Comparison of ENCODE assay signal across 8 cellular contexts in the genomic region with DNA sequence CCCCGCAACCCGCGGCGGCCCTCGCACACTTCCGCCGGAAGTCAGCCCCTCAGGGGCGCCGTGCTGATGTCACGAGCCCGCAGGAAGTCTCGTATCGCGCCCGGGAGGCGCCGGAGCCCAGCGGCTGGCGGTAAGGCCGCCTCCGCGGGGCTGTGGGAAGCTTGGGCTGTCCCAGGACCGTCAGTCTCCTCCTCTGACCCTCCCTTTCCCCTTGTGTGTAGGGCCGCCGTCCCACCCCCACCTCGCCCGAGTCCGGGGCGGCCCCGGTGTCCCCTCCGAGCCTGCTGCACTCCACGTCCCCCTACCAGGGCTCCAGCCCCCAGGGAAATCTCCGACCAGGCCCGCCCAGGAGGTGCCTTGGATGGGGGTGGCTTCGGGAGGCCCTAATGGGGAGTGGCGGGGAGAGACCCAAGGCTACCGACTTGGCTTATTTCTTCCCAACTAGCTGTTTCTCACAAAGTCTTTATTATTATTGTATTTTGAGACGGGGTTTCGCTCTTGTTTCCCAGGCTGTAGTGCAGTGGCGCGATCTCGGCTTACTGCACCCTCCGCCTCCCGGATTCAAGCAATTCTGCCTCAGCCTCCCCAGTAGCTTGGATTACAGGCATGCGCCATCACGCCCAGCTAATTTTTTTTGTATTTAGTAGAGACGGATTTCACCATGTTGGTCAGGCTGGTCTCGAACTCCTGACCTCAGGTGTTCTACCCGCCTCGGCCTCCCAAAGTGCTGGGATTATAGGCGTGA. TPM values are rescaled to one million over a fixed set of nuclear protein-coding genes. Genes with fewer than 3 reads are reported as not detected.
DNase-seq lines count a peak whose midpoint lies in the region; ATAC-seq and TF ChIP-seq lines count a peak whose summit lies in the region.

Gene ZDHHC4 (plus strand): TSS at position 86 of the 745 bp plus-strand sequence. CDS start 3,108 bp downstream, outside the sequence.

- no peaks in the 10 kb centered on the region for H3K27me3 ChIP-seq in CD4-positive, CD25-positive, alpha-beta regulatory T cell (ENCODE audit: control insufficient read depth, insufficient read depth, low read length)
- no peaks in the 10 kb centered on the region for H3K27me3 ChIP-seq in lung (ENCODE audit: control insufficient read depth, insufficient read depth)

- H3K27me3 Mint-ChIP-seq in CD4-positive, CD25-positive, alpha-beta regulatory T cell: peaks cover 4% of the 10 kb centered on the region
- H3K27me3 Mint-ChIP-seq in activated CD4-positive, alpha-beta memory T cell treated with anti-CD3 and anti-CD28 coated beads, Interleukin-2, amount 10 ng/mL, durations not matched to agents 7 days and 5 days: no peaks in the 10 kb centered on the region

- peak within 1 kb of the TSS; percentile 90 to 96 (median 91) for H3K4me3 Mint-ChIP-seq in CD4-positive, CD25-positive, alpha-beta regulatory T cell
- peak within 1 kb of the TSS; percentile 84 for H3K4me3 Mint-ChIP-seq in activated CD4-positive, alpha-beta memory T cell treated with anti-CD3 and anti-CD28 coated beads, Interleukin-2, amount 10 ng/mL, durations not matched to agents 7 days and 5 days

- no peaks in the 10 kb centered on the region for H3K9me3 Mint-ChIP-seq in CD4-positive, CD25-positive, alpha-beta regulatory T cell
- H3K9me3 Mint-ChIP-seq in activated CD4-positive, alpha-beta memory T cell treated with anti-CD3 and anti-CD28 coated beads, Interleukin-2, amount 10 ng/mL, durations not matched to agents 7 days and 5 days: no peaks in the 10 kb centered on the region

- peaks cover 8% of the 10 kb centered on the region for H3K4me1 ChIP-seq in CD4-positive, CD25-positive, alpha-beta regulatory T cell (ENCODE audit: control insufficient read depth, insufficient read depth, low read length, poor library complexity, severe bottlenecking)
- H3K4me1 ChIP-seq in lung (ENCODE audit: control insufficient read depth in 2 of 2, insufficient read depth in 2 of 2, low read length in 2 of 2): peaks cover 0 to 6% of the 10 kb centered on the region in 2 donors

- H3K36me3 Mint-ChIP-seq in CD4-positive, CD25-positive, alpha-beta regulatory T cell: peaks cover 25% of the 10 kb centered on the region
- peaks cover 23% of the 10 kb centered on the region for H3K36me3 Mint-ChIP-seq in activated CD4-positive, alpha-beta memory T cell treated with anti-CD3 and anti-CD28 coated beads, Interleukin-2, amount 10 ng/mL, durations not matched to agents 7 days and 5 days (ENCODE audit: low read depth)

- H3K4me1 Mint-ChIP-seq in CD4-positive, CD25-positive, alpha-beta regulatory T cell: peaks cover 7 to 25% (median 13%) of the 10 kb centered on the region in 4 donors
- H3K4me1 Mint-ChIP-seq in activated CD4-positive, alpha-beta memory T cell treated with anti-CD3 and anti-CD28 coated beads, Interleukin-2, amount 10 ng/mL, durations not matched to agents 7 days and 5 days: peaks cover 37% of the 10 kb centered on the region

- peak within 1 kb of the TSS; percentile 90 to 94 (median 94) for H3K27ac Mint-ChIP-seq in CD4-positive, CD25-positive, alpha-beta regulatory T cell
- peak within 1 kb of the TSS; percentile 86 for H3K27ac Mint-ChIP-seq in activated CD4-positive, alpha-beta memory T cell treated with anti-CD3 and anti-CD28 coated beads, Interleukin-2, amount 10 ng/mL, durations not matched to agents 7 days and 5 days

- peak within 1 kb of the TSS; percentile 66 for H3K4me3 ChIP-seq in CD4-positive, CD25-positive, alpha-beta regulatory T cell (ENCODE audit: low read depth, low read length)
- H3K4me3 ChIP-seq in lung: peak within 1 kb of the TSS; percentile 81

- peaks cover 20% of the 10 kb centered on the region for H3K36me3 ChIP-seq in CD4-positive, CD25-positive, alpha-beta regulatory T cell (ENCODE audit: control insufficient read depth, insufficient read depth, low read length)
- peaks cover 0 to 6% of the 10 kb centered on the region in 2 donors for H3K36me3 ChIP-seq in lung (ENCODE audit: control insufficient read depth in 2 of 2, insufficient read depth in 2 of 2, low read length in 2 of 2)

- WGBS in lung, 2 donors: 16 to 18% methylated on average over 46 to 51 of the region's 51 CpGs

- no peak for TF ChIP-seq CTCF in lung (IDR thresholded peaks at IDR 0.05; ENCODE audit: control extremely low read depth, extremely low read depth)

- POLR2A ChIA-PET in activated CD4-positive, alpha-beta memory T cell treated with anti-CD3 and anti-CD28 coated beads, Interleukin-2, amount 10 ng/mL, durations not matched to agents 7 days and 5 days (lab: Charles Lee): interaction anchor here (0.8 to 4.2 kb wide), 5 partner anchors 12 to 71 kb away, joined by 3 to 49 read pairs (median 3); partner anchors contain the start of gene INTS15

- peak; percentile 77 to 93 (median 84) for DNase-seq in CD4-positive, CD25-positive, alpha-beta regulatory T cell
- DNase-seq in NCI-H82 treated with DMSO at 0.1 percent for 48 hours (lab: John Stamatoyannopoulos, UW; ENCODE audit: unreplicated experiment) (peak; percentile 47), ecto neural progenitor cell (ENCODE audit: low spot score) (peak; percentile 83), lung (ENCODE audit: low spot score) (peak; percentile 91)
- peak; percentile 88 for DNase-seq in activated CD4-positive, alpha-beta memory T cell treated with anti-CD3 and anti-CD28 coated beads, Interleukin-2, amount 10 ng/mL, durations not matched to agents 7 days and 5 days
- peak; percentile 78 to 90 (median 81) for DNase-seq in stimulated activated CD4-positive, alpha-beta T cell treated with anti-CD3 and anti-CD28 coated beads, TNF-alpha, amount 100 ng/mL, for 24 hours (ENCODE audit: low read depth in 3 of 3)

- H3K27ac ChIP-seq in CD4-positive, CD25-positive, alpha-beta regulatory T cell (ENCODE audit: insufficient read depth, low read length, poor library complexity, severe bottlenecking): peak within 1 kb of the TSS; percentile 90
- H3K27ac ChIP-seq in lung (ENCODE audit: low read depth in 1 of 2, low read length in 1 of 2): peak within 1 kb of the TSS; percentile 86 to 98

- peak; percentile 95 to 96 for ATAC-seq in CD4-positive, CD25-positive, alpha-beta regulatory T cell (ENCODE audit: low read depth in 2 of 2)
- ATAC-seq in GM19438 (IDR thresholded peaks at IDR 0.05; ENCODE audit: low read depth, unreplicated experiment) (peak; percentile 97), HG03571 (IDR thresholded peaks at IDR 0.05; ENCODE audit: unreplicated experiment) (peak; percentile 98), lung (ENCODE audit: insufficient read depth, low FRiP score) (peak; percentile 98)

- CTCF ChIA-PET in activated CD4-positive, alpha-beta memory T cell treated with anti-CD3 and anti-CD28 coated beads, Interleukin-2, amount 10 ng/mL, durations not matched to agents 7 days and 5 days (lab: Charles Lee): interaction anchor here (0.7 to 4.4 kb wide), 5 partner anchors 11 to 129 kb away, joined by 3 to 30 read pairs (median 4); partner anchors contain the start of gene INTS15

- H3K9me3 ChIP-seq in CD4-positive, CD25-positive, alpha-beta regulatory T cell (ENCODE audit: control insufficient read depth in 2 of 2, low read length in 2 of 2): no peaks in the 10 kb centered on the region
- H3K9me3 ChIP-seq in lung (ENCODE audit: control insufficient read depth in 2 of 2, insufficient read depth in 1 of 2, low read length in 1 of 2): no peaks in the 10 kb centered on the region

RNA-seq across cellular contexts. Expression of gene ZDHHC4, which starts in this region (rescaled TPM):
- total RNA-seq in CD4-positive, CD25-positive, alpha-beta regulatory T cell: 20.4 TPM
- 10 to 100 TPM; 63.5 to 77.9 (median 67.0) TPM for polyA plus RNA-seq in CD4-positive, CD25-positive, alpha-beta regulatory T cell
- 10 to 100 TPM; 34.2 to 35.5 TPM for total RNA-seq in activated CD4-positive, alpha-beta memory T cell treated with anti-CD3 and anti-CD28 coated beads, Interleukin-2, amount 10 ng/mL, durations not matched to agents 7 days and 5 days
- 10 to 100 TPM; 57.3 to 79.6 TPM for total RNA-seq in lung
- 10 to 100 TPM; 44.1 to 46.4 TPM for polyA plus RNA-seq in lung

Comparison
In these comparisons a context has a peak if more than half of its experiments do, and no peak if none do; other contexts are left out.
1. Peak in every context shown above with its lines: DNase-seq, ATAC-seq, H3K4me3 ChIP-seq and H3K27ac ChIP-seq.